Comparison of ENCODE assay signal across 8 cellular contexts in the genomic region with DNA sequence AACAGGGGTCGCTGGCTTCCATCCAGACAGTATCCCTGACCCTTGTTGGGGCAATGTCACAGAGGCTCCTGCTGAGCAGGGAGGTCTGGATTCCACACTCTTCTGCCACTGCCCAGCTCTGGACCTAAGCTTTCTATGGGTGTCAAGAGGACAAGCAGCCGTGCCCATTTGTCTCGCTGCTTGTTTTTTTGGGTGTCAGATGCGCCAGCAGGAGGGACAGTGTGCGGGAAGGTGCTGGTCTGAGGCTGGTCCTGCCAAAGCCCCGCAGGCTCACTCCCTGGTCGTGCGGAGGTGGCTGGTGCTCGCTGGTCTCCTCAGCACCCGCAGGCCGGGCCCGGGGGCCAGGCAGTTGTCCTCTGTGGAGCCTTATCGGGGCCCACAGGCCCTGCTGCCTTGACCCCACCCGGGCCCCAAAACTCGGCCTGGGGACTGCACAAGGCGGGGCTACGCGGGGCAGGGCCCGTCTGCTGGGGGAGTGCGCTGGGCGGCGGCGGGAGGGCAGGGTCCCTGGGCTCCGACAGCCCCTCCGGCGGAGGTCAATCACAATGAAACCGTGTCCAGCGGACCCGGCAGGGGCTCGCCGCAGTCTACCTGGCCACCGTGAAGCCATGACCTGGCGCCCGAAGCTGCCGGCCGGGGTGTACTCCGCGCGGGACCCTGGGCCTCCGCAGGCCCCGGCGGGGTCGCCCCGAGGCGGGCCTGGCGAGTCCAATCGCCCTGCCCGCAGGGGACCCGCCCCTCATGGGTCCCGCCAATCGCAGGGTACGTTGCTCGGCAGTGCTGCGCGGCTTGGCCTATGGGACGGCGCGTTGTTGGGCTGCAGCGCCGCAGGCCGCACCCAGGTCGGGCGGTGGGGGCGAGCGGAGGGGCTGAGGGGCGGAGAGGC.
DNase-seq lines count a peak whose midpoint lies in the region; ATAC-seq lines count a peak whose summit lies in the region.

A gene with protein sequence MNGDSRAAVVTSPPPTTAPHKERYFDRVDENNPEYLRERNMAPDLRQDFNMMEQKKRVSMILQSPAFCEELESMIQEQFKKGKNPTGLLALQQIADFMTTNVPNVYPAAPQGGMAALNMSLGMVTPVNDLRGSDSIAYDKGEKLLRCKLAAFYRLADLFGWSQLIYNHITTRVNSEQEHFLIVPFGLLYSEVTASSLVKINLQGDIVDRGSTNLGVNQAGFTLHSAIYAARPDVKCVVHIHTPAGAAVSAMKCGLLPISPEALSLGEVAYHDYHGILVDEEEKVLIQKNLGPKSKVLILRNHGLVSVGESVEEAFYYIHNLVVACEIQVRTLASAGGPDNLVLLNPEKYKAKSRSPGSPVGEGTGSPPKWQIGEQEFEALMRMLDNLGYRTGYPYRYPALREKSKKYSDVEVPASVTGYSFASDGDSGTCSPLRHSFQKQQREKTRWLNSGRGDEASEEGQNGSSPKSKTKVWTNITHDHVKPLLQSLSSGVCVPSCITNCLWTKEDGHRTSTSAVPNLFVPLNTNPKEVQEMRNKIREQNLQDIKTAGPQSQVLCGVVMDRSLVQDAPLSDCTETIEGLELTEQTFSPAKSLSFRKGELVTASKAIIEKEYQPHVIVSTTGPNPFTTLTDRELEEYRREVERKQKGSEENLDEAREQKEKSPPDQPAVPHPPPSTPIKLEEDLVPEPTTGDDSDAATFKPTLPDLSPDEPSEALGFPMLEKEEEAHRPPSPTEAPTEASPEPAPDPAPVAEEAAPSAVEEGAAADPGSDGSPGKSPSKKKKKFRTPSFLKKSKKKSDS (plus strand): TSS at position 822 of the 886 bp plus-strand sequence. CDS start 32,072 bp downstream, outside the sequence.

- peak within 1 kb of the TSS; percentile 97 for H3K4me3 ChIP-seq in ACC112 (ENCODE audit: low read depth, low read length)

- DNase-seq in NCI-H2227 (lab: John Stamatoyannopoulos, UW; ENCODE audit: unreplicated experiment) (peak; percentile 91), caudate nucleus (lab: John Stamatoyannopoulos, UW) (peak; percentile 53 to 96 (median 91)), iris pigment epithelial cell (ENCODE audit: low read depth) (peak; percentile 90)
- peak; percentile 78 to 85 (median 81) for DNase-seq in activated CD4-positive, CD25-positive, alpha-beta regulatory T cell (lab: John Stamatoyannopoulos, UW)
- DNase-seq in stimulated activated CD4-positive, alpha-beta T cell treated with anti-CD3 and anti-CD28 coated beads, Interleukin-12 subunit alpha, Interleukin-12 subunit beta, amount 100 ng/mL, for 24 hours (ENCODE audit: low read depth in 2 of 2) = peak; percentile 85 to 98

- peak within 1 kb of the TSS; percentile 35 for H3K27ac ChIP-seq in ACC112 (ENCODE audit: low read depth, low read length)
- H3K27ac ChIP-seq in caudate nucleus (ENCODE audit: low read depth, low read length) = peak within 1 kb of the TSS; percentile 73

- H3K79me2 ChIP-seq in ACC112 (ENCODE audit: control insufficient read depth, insufficient read depth, low read length, unreplicated experiment) = peaks cover 45% of the 10 kb centered on the region

- H2AFZ ChIP-seq in ACC112 (ENCODE audit: low read length, unreplicated experiment) = peak within 1 kb of the TSS; percentile 88

- no peaks in the 10 kb centered on the region for H3K27me3 ChIP-seq in ACC112 (ENCODE audit: insufficient read depth, low read length)

- peaks cover 19% of the 10 kb centered on the region for H3K4me1 ChIP-seq in ACC112 (ENCODE audit: control insufficient read depth, insufficient read depth, low read length, unreplicated experiment)

- peaks cover 11% of the 10 kb centered on the region; the same call in 1 of the 2 replicates for H3K36me3 ChIP-seq in ACC112 (ENCODE audit: insufficient read depth, low read length)

- ATAC-seq in GM18520 (IDR thresholded peaks at IDR 0.05; ENCODE audit: unreplicated experiment) (peak; percentile 88), HG03060 (IDR thresholded peaks at IDR 0.05; ENCODE audit: low read depth, unreplicated experiment) (peak; percentile 52)

Comparison
In these comparisons a context has a peak if more than half of its experiments do, and no peak if none do; other contexts are left out.
1. Peak in every context shown above with its lines: DNase-seq, ATAC-seq, H3K4me3 ChIP-seq and H3K27ac ChIP-seq.